In the genomic region with DNA sequence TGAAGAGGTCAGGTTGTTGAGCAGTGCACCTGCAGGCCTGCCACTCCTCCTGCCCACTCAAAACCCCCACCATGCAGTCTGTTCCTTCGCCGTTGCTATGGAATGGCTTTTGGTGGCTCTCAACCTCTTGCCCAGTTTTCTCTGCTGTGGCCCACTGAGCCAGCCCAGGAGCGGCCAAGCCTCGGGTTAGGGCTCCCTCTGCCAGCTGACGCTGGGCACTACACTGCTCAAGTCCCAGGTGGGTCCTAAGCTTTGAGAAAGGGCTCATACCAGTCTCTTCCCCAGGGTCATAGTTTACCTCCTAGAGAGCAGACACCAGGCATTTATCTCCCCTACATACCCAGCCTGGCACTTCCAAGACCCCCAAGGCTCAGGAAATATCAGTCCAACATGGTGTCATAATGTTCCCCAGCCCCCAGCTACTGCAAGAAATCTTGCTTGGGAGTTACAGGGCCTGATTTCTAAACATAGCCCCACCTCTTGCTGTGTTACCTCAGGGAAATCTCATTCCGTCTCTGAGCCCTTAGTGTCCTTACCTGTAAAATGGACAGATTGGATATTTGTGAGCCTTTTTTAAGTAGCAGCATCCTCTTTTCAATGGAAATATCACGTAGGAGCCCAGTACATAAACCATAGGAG, we compare ENCODE assay signal across 1 cellular context.
TF ChIP-seq lines count a peak whose summit lies in the region.

No MANE protein-coding gene starts in this region.

TF ChIP-seq in WTC11, 78 proteins besides CTCF, POLR2A, EP300 and RAD21 (continued from another document):
- TF ChIP-seq, protein P1, sequence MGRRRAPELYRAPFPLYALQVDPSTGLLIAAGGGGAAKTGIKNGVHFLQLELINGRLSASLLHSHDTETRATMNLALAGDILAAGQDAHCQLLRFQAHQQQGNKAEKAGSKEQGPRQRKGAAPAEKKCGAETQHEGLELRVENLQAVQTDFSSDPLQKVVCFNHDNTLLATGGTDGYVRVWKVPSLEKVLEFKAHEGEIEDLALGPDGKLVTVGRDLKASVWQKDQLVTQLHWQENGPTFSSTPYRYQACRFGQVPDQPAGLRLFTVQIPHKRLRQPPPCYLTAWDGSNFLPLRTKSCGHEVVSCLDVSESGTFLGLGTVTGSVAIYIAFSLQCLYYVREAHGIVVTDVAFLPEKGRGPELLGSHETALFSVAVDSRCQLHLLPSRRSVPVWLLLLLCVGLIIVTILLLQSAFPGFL (CRISPR knock-in tag; IDR thresholded peaks at IDR 0.05; ENCODE audit: borderline replicate concordance) = no peak
TF ChIP-seq in WTC11: peak in this region for 0.
